Comparison of ENCODE assay signal across 27 cellular contexts in the genomic region with DNA sequence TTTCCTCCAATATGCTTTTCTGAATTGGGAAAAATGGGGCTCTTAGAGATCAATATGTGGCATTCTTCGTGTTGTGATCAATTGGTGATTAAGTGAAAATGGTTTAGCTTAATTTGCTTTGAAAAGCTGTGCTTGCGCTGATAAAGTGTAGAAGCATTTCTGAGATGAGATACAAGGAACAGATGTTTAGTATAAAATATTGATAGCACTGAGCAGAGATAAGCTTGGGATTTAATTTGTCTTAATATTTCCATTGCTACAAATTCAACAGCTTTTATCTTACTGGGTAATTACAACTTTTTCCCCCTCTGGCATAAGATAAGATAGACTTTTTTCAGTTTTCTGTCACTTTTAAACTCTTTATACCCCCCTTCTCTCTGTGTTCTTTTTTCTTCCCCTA.
"Had no signal": no experiment of that assay in that cellular context is flagged by ENCODE, and none has a peak within 500 bp of the region (broad histone marks: within the 10 kb centered on the region; RNA-seq: fewer than 3 reads in every experiment).

No MANE protein-coding gene starts in this region.

- H3K4me3 ChIP-seq: neural progenitor cell, ovary, psoas muscle, right lobe of liver, sigmoid colon, stomach, thoracic aorta, thyroid gland, tibial nerve, upper lobe of left lung, vagina had no signal

- H3K9me3 Mint-ChIP-seq: neural progenitor cell; stimulated activated naive CD8-positive, alpha-beta T cell treated with anti-CD3 and anti-CD28 coated beads, Interleukin-15, Interleukin-2, amounts not matched to agents 100 ng/mL and 50 ng/mL, for 24 hours had no signal

- H3K27me3 Mint-ChIP-seq: natural killer cell treated with Interleukin-12 subunit alpha and Interleukin-12 subunit beta and Interleukin-15 and Interleukin-18, amount 100 ng/mL, for 72 hours; stimulated activated naive B cell treated with anti-CD40 and anti-IgM and Interleukin-4, amounts not matched to agents 10 μg/mL and 1 μg/mL and 100 μg/mL, for 72 hours; stimulated activated naive CD8-positive, alpha-beta T cell treated with anti-CD3 and anti-CD28 coated beads, Interleukin-15, Interleukin-2, amounts not matched to agents 100 ng/mL and 50 ng/mL, for 24 hours had no signal

- H3K27ac ChIP-seq: neural progenitor cell, ovary, parathyroid adenoma, psoas muscle, right lobe of liver, sigmoid colon, stomach, thoracic aorta, thyroid gland, tibial nerve, upper lobe of left lung, vagina had no signal

- ATAC-seq: natural killer cell treated with Interleukin-12 subunit alpha and Interleukin-12 subunit beta and Interleukin-15 and Interleukin-18, amount 100 ng/mL, for 72 hours; psoas muscle; right cardiac atrium; right lobe of liver; stimulated activated effector memory CD8-positive, alpha-beta T cell treated with anti-CD3 and anti-CD28 coated beads, Interleukin-12 subunit alpha, Interleukin-12 subunit beta, amount 100 ng/mL, for 72 hours; stimulated activated naive B cell treated with anti-CD40 and anti-IgM and Interleukin-4, amounts not matched to agents 10 μg/mL and 1 μg/mL and 100 μg/mL, for 72 hours had no signal

- H2AFZ ChIP-seq: neural progenitor cell, parathyroid adenoma had no signal

- H3K4me1 Mint-ChIP-seq: stimulated activated effector memory CD8-positive, alpha-beta T cell treated with anti-CD3 and anti-CD28 coated beads, Interleukin-12 subunit alpha, Interleukin-12 subunit beta, amount 100 ng/mL, for 72 hours; stimulated activated naive B cell treated with anti-CD40 and anti-IgM and Interleukin-4, amounts not matched to agents 10 μg/mL and 1 μg/mL and 100 μg/mL, for 72 hours had no signal

- DNase-seq: occipital lobe; ovary; posterior cingulate gyrus; psoas muscle; right cardiac atrium; right lobe of liver; sigmoid colon; small intestine; stimulated activated CD4-positive, alpha-beta T cell treated with anti-CD3 and anti-CD28 coated beads, Interleukin-15, amount 100 ng/mL, for 24 hours; stimulated activated CD4-positive, alpha-beta T cell treated with anti-CD3 and anti-CD28 coated beads, Interleukin-2, amount 100 ng/mL, for 24 hours; stimulated activated CD4-positive, alpha-beta T cell treated with anti-CD3 and anti-CD28 coated beads, Interleukin-2, amount 100 ng/mL, for 48 hours; stimulated activated CD4-positive, alpha-beta T cell treated with anti-CD3 and anti-CD28 coated beads, Interleukin-4, amount 100 ng/mL, for 24 hours; stimulated activated naive B cell treated with anti-CD40 and anti-IgM and Interleukin-4, amounts not matched to agents 10 μg/mL and 1 μg/mL and 100 μg/mL, for 72 hours; stimulated activated naive CD4-positive, alpha-beta T cell treated with Interleukin-2 at 50 U/mL for 16 hours; stomach; thyroid gland; trophoblast cell; upper lobe of left lung had no signal

- H3K79me2 ChIP-seq: parathyroid adenoma had no signal

- H3K36me3 ChIP-seq: neural progenitor cell, ovary, right lobe of liver, sigmoid colon, stomach, thoracic aorta, thyroid gland, tibial nerve, upper lobe of left lung, vagina had no signal

- H3K9me3 ChIP-seq: ovary, psoas muscle, right lobe of liver, sigmoid colon, stomach, thoracic aorta, thyroid gland, tibial nerve, upper lobe of left lung, vagina had no signal

- H3K4me2 ChIP-seq: neural progenitor cell had no signal

- H3K27me3 ChIP-seq: neural progenitor cell, ovary, right lobe of liver, sigmoid colon, stomach, thyroid gland, tibial nerve, upper lobe of left lung, vagina had no signal

- H3K9ac ChIP-seq: neural progenitor cell, parathyroid adenoma had no signal

- H3K36me3 Mint-ChIP-seq: neural progenitor cell; stimulated activated effector memory CD8-positive, alpha-beta T cell treated with anti-CD3 and anti-CD28 coated beads, Interleukin-12 subunit alpha, Interleukin-12 subunit beta, amount 100 ng/mL, for 72 hours; stimulated activated naive B cell treated with anti-CD40 and anti-IgM and Interleukin-4, amounts not matched to agents 10 μg/mL and 1 μg/mL and 100 μg/mL, for 72 hours had no signal

- H3K27ac Mint-ChIP-seq: natural killer cell treated with Interleukin-12 subunit alpha and Interleukin-12 subunit beta and Interleukin-15 and Interleukin-18, amount 100 ng/mL, for 72 hours; neural progenitor cell; progenitor cell of endocrine pancreas; stimulated activated effector memory CD8-positive, alpha-beta T cell treated with anti-CD3 and anti-CD28 coated beads, Interleukin-12 subunit alpha, Interleukin-12 subunit beta, amount 100 ng/mL, for 72 hours; stimulated activated naive B cell treated with anti-CD40 and anti-IgM and Interleukin-4, amounts not matched to agents 10 μg/mL and 1 μg/mL and 100 μg/mL, for 72 hours; stimulated activated naive CD8-positive, alpha-beta T cell treated with anti-CD3 and anti-CD28 coated beads, Interleukin-15, Interleukin-2, amounts not matched to agents 100 ng/mL and 50 ng/mL, for 24 hours had no signal

- H3K4me1 ChIP-seq: parathyroid adenoma, psoas muscle, right lobe of liver, sigmoid colon, stomach, thyroid gland, tibial nerve, upper lobe of left lung, vagina had no signal

- H3K4me3 Mint-ChIP-seq: natural killer cell treated with Interleukin-12 subunit alpha and Interleukin-12 subunit beta and Interleukin-15 and Interleukin-18, amount 100 ng/mL, for 72 hours; neural progenitor cell; stimulated activated effector memory CD8-positive, alpha-beta T cell treated with anti-CD3 and anti-CD28 coated beads, Interleukin-12 subunit alpha, Interleukin-12 subunit beta, amount 100 ng/mL, for 72 hours; stimulated activated naive B cell treated with anti-CD40 and anti-IgM and Interleukin-4, amounts not matched to agents 10 μg/mL and 1 μg/mL and 100 μg/mL, for 72 hours; stimulated activated naive CD8-positive, alpha-beta T cell treated with anti-CD3 and anti-CD28 coated beads, Interleukin-15, Interleukin-2, amounts not matched to agents 100 ng/mL and 50 ng/mL, for 24 hours had no signal
